Comparison of ENCODE assay signal across 12 cellular contexts in the genomic region with DNA sequence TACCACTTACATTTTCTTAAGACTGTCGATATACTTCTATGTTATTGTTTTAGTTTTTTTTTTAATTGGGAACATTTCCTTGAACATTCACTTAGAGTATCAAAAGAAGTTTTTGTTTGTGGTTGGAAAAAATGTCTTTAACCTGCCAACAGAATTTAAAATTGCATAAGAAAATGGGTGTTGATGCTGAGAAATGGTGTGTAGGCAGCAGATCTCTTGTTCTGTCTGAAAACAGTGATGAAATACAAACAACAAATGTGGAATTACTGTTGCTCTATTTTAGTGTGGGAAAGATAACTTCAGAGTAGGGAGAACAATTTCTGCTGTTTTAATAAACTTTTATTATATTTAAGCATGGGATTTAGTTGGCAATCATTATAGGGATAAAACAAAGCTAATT.
DNase-seq lines count a peak whose midpoint lies in the region; ATAC-seq, FAIRE-seq and TF ChIP-seq lines count a peak whose summit lies in the region.
"Had no signal": no experiment of that assay in that cellular context is flagged by ENCODE, and none has a peak within 500 bp of the region (broad histone marks: within the 10 kb centered on the region; RNA-seq: fewer than 3 reads in every experiment).

No MANE protein-coding gene starts in this region.

- H3K9me3 ChIP-seq in ovary: no peaks in the 10 kb centered on the region
- no peaks in the 10 kb centered on the region for H3K9me3 ChIP-seq in esophagus squamous epithelium
- no peaks in the 10 kb centered on the region for H3K9me3 ChIP-seq in kidney (ENCODE audit: control insufficient read depth in 1 of 2, low read length in 2 of 2)
- H3K9me3 ChIP-seq: BE2C had no signal

- H3K4me1 ChIP-seq in ovary (ENCODE audit: insufficient read depth) (peaks cover 7% of the 10 kb centered on the region), esophagus squamous epithelium (peaks cover 0 to 4% (median 0%) of the 10 kb centered on the region in 3 donors), kidney (ENCODE audit: control insufficient read depth in 1 of 2, insufficient read depth in 1 of 2, low read depth in 1 of 2, low read length in 2 of 2) (no peaks in the 10 kb centered on the region)

- ATAC-seq in GM18873 (IDR thresholded peaks at IDR 0.05; ENCODE audit: low FRiP score, unreplicated experiment): no peak

- WGBS in ovary, 3 donors: 1 to 16% (median 7%) methylated on average over 1 of the region's 1 CpG
- 36 to 50% methylated on average over 1 of the region's 1 CpG for WGBS in esophagus squamous epithelium, 2 donors

- in situ Hi-C loops in astrocyte of the cerebellum (cut with HindIII; ENCODE audit: low sequenced_read_pairs): no loop called here

- H3K27me3 ChIP-seq in ovary (no peaks in the 10 kb centered on the region), esophagus squamous epithelium (no peaks in the 10 kb centered on the region)
- H3K27me3 ChIP-seq: BE2C had no signal

- DNase-seq in AG10803 (ENCODE audit: low read depth): peak; percentile 92
- DNase-seq in astrocyte of the cerebellum (ENCODE audit: low read depth): peak; percentile 70
- DNase-seq in fibroblast of villous mesenchyme (ENCODE audit: low read depth): peak; percentile 89
- DNase-seq in ovary: no peak
- DNase-seq in activated T-cell treated with anti-CD3 and anti-CD28 coated beads, Interleukin-2, amount 50 U/mL, for 48 hours: no peak
- no peak for DNase-seq in esophagus squamous epithelium (lab: John Stamatoyannopoulos, UW)
- DNase-seq in kidney: no peak
- DNase-seq: activated effector memory CD4-positive, alpha-beta T cell treated with anti-CD3 and anti-CD28 coated beads, Interleukin-2, amount 50 U/mL, for 16 hours; BE2C; DMS153; NCI-H1092 treated with DMSO at 0.1 percent for 48 hours had no signal

- H3K27ac ChIP-seq in ovary: peak overlapping the region; percentile 17 to 69
- H3K27ac ChIP-seq in esophagus squamous epithelium: no peak overlapping the region
- no peak overlapping the region for H3K27ac ChIP-seq in kidney (ENCODE audit: low read depth in 2 of 2, low read length in 2 of 2)

- no peak for TF ChIP-seq POLR2A in ovary (IDR thresholded peaks at IDR 0.05)
- TF ChIP-seq POLR2A in esophagus squamous epithelium (IDR thresholded peaks at IDR 0.05): no peak

- TF ChIP-seq CTCF in AG10803 (conservative IDR thresholded peaks at IDR 0.05; ENCODE audit: low read length) (no peak), astrocyte of the cerebellum (IDR thresholded peaks at IDR 0.05; ENCODE audit: low read depth, low read length, missing control alignments) (no peak), fibroblast of villous mesenchyme (IDR thresholded peaks at IDR 0.05; ENCODE audit: insufficient read depth, low read depth, low read length) (no peak), ovary (IDR thresholded peaks at IDR 0.05) (no peak), esophagus squamous epithelium (IDR thresholded peaks at IDR 0.05) (no peak), kidney (IDR thresholded peaks at IDR 0.05; ENCODE audit: borderline replicate concordance, extremely low read depth, insufficient read depth) (no peak)

- no peak for FAIRE-seq in kidney (lab: Jason Lieb, UNC)

- no peaks in the 10 kb centered on the region for H3K36me3 ChIP-seq in ovary
- H3K36me3 ChIP-seq in esophagus squamous epithelium: no peaks in the 10 kb centered on the region
- peaks cover 0 to 2% of the 10 kb centered on the region in 2 donors for H3K36me3 ChIP-seq in kidney (ENCODE audit: control insufficient read depth in 1 of 2, insufficient read depth in 2 of 2, low read length in 2 of 2)
- H3K36me3 ChIP-seq: BE2C had no signal

- H3K9ac ChIP-seq in kidney (ENCODE audit: low read length in 2 of 2): no peak overlapping the region

- TF ChIP-seq EP300 in ovary (IDR thresholded peaks at IDR 0.05): no peak

- H3K4me3 ChIP-seq in AG10803 (ENCODE audit: low read length): no peak overlapping the region
- no peak overlapping the region for H3K4me3 ChIP-seq in astrocyte of the cerebellum (ENCODE audit: low read depth, low read length)
- H3K4me3 ChIP-seq in fibroblast of villous mesenchyme (ENCODE audit: low read depth, low read length): no peak overlapping the region
- no peak overlapping the region for H3K4me3 ChIP-seq in ovary
- no peak overlapping the region for H3K4me3 ChIP-seq in esophagus squamous epithelium
- H3K4me3 ChIP-seq in kidney (ENCODE audit: low read length in 2 of 2): no peak overlapping the region

- intact Hi-C loops in ovary (cut with DNase I): no loop called here
- intact Hi-C loops in esophagus squamous epithelium (cut with DNase I): no loop called here
- intact Hi-C loops in kidney (cut with DNase I): no loop called here

Comparison
In these comparisons a context has a peak if more than half of its experiments do, and no peak if none do; other contexts are left out.
1. DNase-seq: peak in AG10803 (single experiment), astrocyte of the cerebellum (single experiment) and fibroblast of villous mesenchyme (single experiment); none in ovary (0 of 5), activated T-cell treated with anti-CD3 and anti-CD28 coated beads, Interleukin-2, amount 50 U/mL, for 48 hours (0 of 2), esophagus squamous epithelium (single experiment) and kidney (single experiment).
2. H3K27ac ChIP-seq: peak in ovary (2 of 2); none in esophagus squamous epithelium (0 of 4) and kidney (0 of 2).